ENCODE assay signal across 8 cellular contexts in the genomic region with DNA sequence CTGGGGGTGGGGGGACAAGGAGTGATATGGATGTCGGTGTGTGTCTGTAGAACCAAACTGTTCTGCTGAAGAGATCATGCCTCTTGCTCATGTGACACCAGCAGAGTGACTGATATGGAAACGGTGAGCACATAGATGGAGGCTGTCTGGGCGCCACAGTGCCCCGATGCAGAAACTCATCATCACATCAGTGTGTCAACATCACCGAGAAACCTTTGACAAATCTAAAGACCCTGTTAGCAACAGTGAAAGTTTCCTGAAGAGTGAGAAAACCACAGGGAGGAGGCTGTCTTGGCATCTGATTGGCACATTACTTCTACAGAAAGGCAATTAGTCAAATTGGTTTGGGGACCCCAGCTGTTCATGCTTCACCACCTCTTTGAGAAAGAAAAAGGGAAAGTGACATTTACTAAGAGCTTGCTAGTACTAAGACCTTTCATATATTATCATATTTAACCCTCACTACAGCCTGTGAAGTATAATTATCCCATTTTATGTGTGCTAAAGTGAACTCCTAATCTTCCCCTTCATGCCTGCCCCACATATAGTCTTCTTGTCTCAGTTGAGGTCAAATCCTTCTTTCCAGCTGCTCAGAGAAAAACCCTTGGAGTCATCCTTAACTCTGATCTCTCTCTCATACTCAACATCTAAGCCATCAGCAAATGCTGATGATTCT. TPM values are rescaled to one million over a fixed set of nuclear protein-coding genes. Genes with fewer than 3 reads are reported as not detected.
A peak's percentile ranks its signal among the peaks of the same experiment; 100 is the strongest.
DNase-seq lines count a peak whose midpoint lies in the region; ATAC-seq and TF ChIP-seq lines count a peak whose summit lies in the region.

No MANE protein-coding gene starts in this region.

- no peaks in the 10 kb centered on the region for H3K27me3 ChIP-seq in gastrocnemius medialis

- peak overlapping the region; percentile 100 for H3K27ac Mint-ChIP-seq in activated T-helper 1 cell treated with anti-CD3 and anti-CD28 coated beads, Interleukin-12 subunit alpha, Interleukin-12 subunit beta, Interleukin-2, Interleukin-4 antibody, amounts not matched to agents 30 ng/mL and 10 ng/mL and 1 ng/mL, durations not matched to agents 14 hours and 24 hours and 36 hours
- H3K27ac Mint-ChIP-seq in stimulated activated naive B cell treated with anti-CD40 and anti-IgM and Interleukin-4, amounts not matched to agents 10 μg/mL and 1 μg/mL and 100 μg/mL, for 72 hours: peak overlapping the region; percentile 99

- no peaks in the 10 kb centered on the region for H3K9me3 ChIP-seq in gastrocnemius medialis

- peak overlapping the region; percentile 76 for H3K4me3 Mint-ChIP-seq in activated T-helper 1 cell treated with anti-CD3 and anti-CD28 coated beads, Interleukin-12 subunit alpha, Interleukin-12 subunit beta, Interleukin-2, Interleukin-4 antibody, amounts not matched to agents 30 ng/mL and 10 ng/mL and 1 ng/mL, durations not matched to agents 14 hours and 24 hours and 36 hours
- H3K4me3 Mint-ChIP-seq in stimulated activated naive B cell treated with anti-CD40 and anti-IgM and Interleukin-4, amounts not matched to agents 10 μg/mL and 1 μg/mL and 100 μg/mL, for 72 hours: peak overlapping the region; percentile 56 to 68

- intact Hi-C loops in activated T-helper 1 cell treated with anti-CD3 and anti-CD28 coated beads, Interleukin-12 subunit alpha, Interleukin-12 subunit beta, Interleukin-2, Interleukin-4 antibody, amounts not matched to agents 30 ng/mL and 10 ng/mL and 1 ng/mL, durations not matched to agents 14 hours and 24 hours and 36 hours (cut with micrococcal nuclease): loop anchor here (1.0 to 10.0 kb wide), 14 partner anchors 12 to 714 kb away; a partner anchor contains a TSS
- intact Hi-C loops in gastrocnemius medialis (cut with DNase I; ENCODE audit: low total_unique reads): no loop called here

- TF ChIP-seq CTCF in gastrocnemius medialis (IDR thresholded peaks at IDR 0.05 in 4 of 5, conservative IDR thresholded peaks at IDR 0.05 in 1 of 5): no peak

- peaks cover 23% of the 10 kb centered on the region for H3K36me3 Mint-ChIP-seq in activated T-helper 1 cell treated with anti-CD3 and anti-CD28 coated beads, Interleukin-12 subunit alpha, Interleukin-12 subunit beta, Interleukin-2, Interleukin-4 antibody, amounts not matched to agents 30 ng/mL and 10 ng/mL and 1 ng/mL, durations not matched to agents 14 hours and 24 hours and 36 hours (ENCODE audit: low read depth)
- H3K36me3 Mint-ChIP-seq in stimulated activated naive B cell treated with anti-CD40 and anti-IgM and Interleukin-4, amounts not matched to agents 10 μg/mL and 1 μg/mL and 100 μg/mL, for 72 hours: peaks cover 0 to 5% of the 10 kb centered on the region in 2 donors

- TF ChIP-seq POLR2A in gastrocnemius medialis (IDR thresholded peaks at IDR 0.05): no peak

- peak; percentile 87 for DNase-seq in activated effector memory CD4-positive, alpha-beta T cell treated with anti-CD3 and anti-CD28 coated beads, Interleukin-2, amount 50 U/mL, for 16 hours
- DNase-seq in activated effector memory CD4-positive, alpha-beta T cell treated with Interleukin-2 at 50 U/mL for 16 hours: no peak
- peak; percentile 57 for DNase-seq in activated T-helper 1 cell treated with anti-CD3 and anti-CD28 coated beads, Interleukin-12 subunit alpha, Interleukin-12 subunit beta, Interleukin-2, Interleukin-4 antibody, amounts not matched to agents 30 ng/mL and 10 ng/mL and 1 ng/mL, durations not matched to agents 14 hours and 24 hours and 36 hours (ENCODE audit: low spot score)
- peak; percentile 82 for DNase-seq in stimulated activated naive B cell treated with anti-CD40 and anti-IgM and Interleukin-4, amounts not matched to agents 10 μg/mL and 1 μg/mL and 100 μg/mL, for 72 hours
- DNase-seq in NCI-H748 (lab: John Stamatoyannopoulos, UW; ENCODE audit: unreplicated experiment): no peak
- DNase-seq in cortex of kidney (lab: John Stamatoyannopoulos, UW): no peak
- DNase-seq in gastrocnemius medialis: no peak

- H3K4me1 ChIP-seq in gastrocnemius medialis: peaks cover 0 to 3% of the 10 kb centered on the region in 2 donors

- no peaks in the 10 kb centered on the region for H3K27me3 Mint-ChIP-seq in activated T-helper 1 cell treated with anti-CD3 and anti-CD28 coated beads, Interleukin-12 subunit alpha, Interleukin-12 subunit beta, Interleukin-2, Interleukin-4 antibody, amounts not matched to agents 30 ng/mL and 10 ng/mL and 1 ng/mL, durations not matched to agents 14 hours and 24 hours and 36 hours (ENCODE audit: insufficient read depth)
- no peaks in the 10 kb centered on the region for H3K27me3 Mint-ChIP-seq in stimulated activated naive B cell treated with anti-CD40 and anti-IgM and Interleukin-4, amounts not matched to agents 10 μg/mL and 1 μg/mL and 100 μg/mL, for 72 hours

- H3K9me3 Mint-ChIP-seq in activated T-helper 1 cell treated with anti-CD3 and anti-CD28 coated beads, Interleukin-12 subunit alpha, Interleukin-12 subunit beta, Interleukin-2, Interleukin-4 antibody, amounts not matched to agents 30 ng/mL and 10 ng/mL and 1 ng/mL, durations not matched to agents 14 hours and 24 hours and 36 hours: no peaks in the 10 kb centered on the region
- no peaks in the 10 kb centered on the region for H3K9me3 Mint-ChIP-seq in stimulated activated naive B cell treated with anti-CD40 and anti-IgM and Interleukin-4, amounts not matched to agents 10 μg/mL and 1 μg/mL and 100 μg/mL, for 72 hours

- H3K4me3 ChIP-seq in gastrocnemius medialis: no peak overlapping the region

- in situ Hi-C loops in gastrocnemius medialis (cut with MboI; ENCODE audit: low sequenced_read_pairs in 4 of 4): no loop called here

- H3K36me3 ChIP-seq in gastrocnemius medialis: no peaks in the 10 kb centered on the region

- ATAC-seq in HG03432 (IDR thresholded peaks at IDR 0.05; ENCODE audit: unreplicated experiment) (peak; percentile 61), gastrocnemius medialis (no peak)
- peak; percentile 49 to 58 for ATAC-seq in stimulated activated naive B cell treated with anti-CD40 and anti-IgM and Interleukin-4, amounts not matched to agents 10 μg/mL and 1 μg/mL and 100 μg/mL, for 72 hours (replicated peaks)

- H3K27ac ChIP-seq in gastrocnemius medialis: no peak overlapping the region

- peaks cover 91% of the 10 kb centered on the region for H3K4me1 Mint-ChIP-seq in activated T-helper 1 cell treated with anti-CD3 and anti-CD28 coated beads, Interleukin-12 subunit alpha, Interleukin-12 subunit beta, Interleukin-2, Interleukin-4 antibody, amounts not matched to agents 30 ng/mL and 10 ng/mL and 1 ng/mL, durations not matched to agents 14 hours and 24 hours and 36 hours (ENCODE audit: low read depth)
- peaks cover 69 to 98% of the 10 kb centered on the region in 2 donors for H3K4me1 Mint-ChIP-seq in stimulated activated naive B cell treated with anti-CD40 and anti-IgM and Interleukin-4, amounts not matched to agents 10 μg/mL and 1 μg/mL and 100 μg/mL, for 72 hours

RNA-seq across cellular contexts. Expression of a gene that starts 25.6 kb away (rescaled TPM):
- total RNA-seq in activated T-helper 1 cell treated with anti-CD3 and anti-CD28 coated beads, Interleukin-12 subunit alpha, Interleukin-12 subunit beta, Interleukin-2, Interleukin-4 antibody, amounts not matched to agents 30 ng/mL and 10 ng/mL and 1 ng/mL, durations not matched to agents 14 hours and 24 hours and 36 hours: 1,648 and 1,678 TPM in 2 replicates
- not detected for total RNA-seq in gastrocnemius medialis

RNA-seq across cellular contexts. Expression of a gene that starts 38.8 kb away (rescaled TPM):
- total RNA-seq in activated T-helper 1 cell treated with anti-CD3 and anti-CD28 coated beads, Interleukin-12 subunit alpha, Interleukin-12 subunit beta, Interleukin-2, Interleukin-4 antibody, amounts not matched to agents 30 ng/mL and 10 ng/mL and 1 ng/mL, durations not matched to agents 14 hours and 24 hours and 36 hours: 94.6 and 98.5 TPM in 2 replicates
- not detected for total RNA-seq in gastrocnemius medialis

Comparison
In these comparisons a context has a peak if more than half of its experiments do, and no peak if none do; other contexts are left out.
1. DNase-seq: peak in activated effector memory CD4-positive, alpha-beta T cell treated with anti-CD3 and anti-CD28 coated beads, Interleukin-2, amount 50 U/mL, for 16 hours (single experiment), activated T-helper 1 cell treated with anti-CD3 and anti-CD28 coated beads, Interleukin-12 subunit alpha, Interleukin-12 subunit beta, Interleukin-2, Interleukin-4 antibody, amounts not matched to agents 30 ng/mL and 10 ng/mL and 1 ng/mL, durations not matched to agents 14 hours and 24 hours and 36 hours (single experiment) and stimulated activated naive B cell treated with anti-CD40 and anti-IgM and Interleukin-4, amounts not matched to agents 10 μg/mL and 1 μg/mL and 100 μg/mL, for 72 hours (single experiment); none in activated effector memory CD4-positive, alpha-beta T cell treated with Interleukin-2 at 50 U/mL for 16 hours (single experiment), NCI-H748 (single experiment), cortex of kidney (single experiment) and gastrocnemius medialis (0 of 2).
2. ATAC-seq: peak in HG03432 (single experiment) and stimulated activated naive B cell treated with anti-CD40 and anti-IgM and Interleukin-4, amounts not matched to agents 10 μg/mL and 1 μg/mL and 100 μg/mL, for 72 hours (2 of 2); none in gastrocnemius medialis (0 of 2).
3. RNA of a gene that starts 25.6 kb away (total RNA-seq): 1,648 to 1,678 TPM in activated T-helper 1 cell treated with anti-CD3 and anti-CD28 coated beads, Interleukin-12 subunit alpha, Interleukin-12 subunit beta, Interleukin-2, Interleukin-4 antibody, amounts not matched to agents 30 ng/mL and 10 ng/mL and 1 ng/mL, durations not matched to agents 14 hours and 24 hours and 36 hours; not detected in gastrocnemius medialis; every median in the first group is over 1,000 times any median in the second.
4. RNA of a gene that starts 38.8 kb away (total RNA-seq): 94.6 to 98.5 TPM in activated T-helper 1 cell treated with anti-CD3 and anti-CD28 coated beads, Interleukin-12 subunit alpha, Interleukin-12 subunit beta, Interleukin-2, Interleukin-4 antibody, amounts not matched to agents 30 ng/mL and 10 ng/mL and 1 ng/mL, durations not matched to agents 14 hours and 24 hours and 36 hours; not detected in gastrocnemius medialis; every median in the first group is over 10 times any median in the second.